In genomic region chr11:57440744-57441414, GRCh38 we compare ENCODE assay signal across 1 cellular context.
TF ChIP-seq lines count a peak whose summit lies in the region.

No MANE protein-coding gene starts in this region.

TF ChIP-seq in HepG2, 621 proteins besides CTCF, POLR2A, EP300 and RAD21 (continued from another document and continues in another):
- TF ChIP-seq HOMEZ (CRISPR knock-in tag; IDR thresholded peaks at IDR 0.05; ENCODE audit: low read depth) (peak; percentile 58; the same call in 1 of the 2 replicates), ZNF790 (CRISPR knock-in tag; IDR thresholded peaks at IDR 0.05; ENCODE audit: borderline replicate concordance) (no peak), ZNF121 (CRISPR knock-in tag; IDR thresholded peaks at IDR 0.05) (no peak), BATF2 (CRISPR knock-in tag; IDR thresholded peaks at IDR 0.05) (no peak), ZNF644 (CRISPR knock-in tag; IDR thresholded peaks at IDR 0.05; ENCODE audit: low read depth) (no peak; the same call in 1 of the 2 replicates), MED13 (CRISPR knock-in tag; IDR thresholded peaks at IDR 0.05) (no peak), ETV6 (CRISPR knock-in tag; conservative IDR thresholded peaks at IDR 0.05) (no peak), LRRFIP1 (CRISPR knock-in tag; conservative IDR thresholded peaks at IDR 0.05) (no peak), CCAR2 (optimal IDR thresholded peaks at IDR 0.05; ENCODE audit: low read depth, low read length) (no peak), ZNF691 (CRISPR knock-in tag; IDR thresholded peaks at IDR 0.05; ENCODE audit: borderline replicate concordance, low read depth) (0 out of 2 replicates have a peak, but pooled peaks have one; percentile 19), HMG20B (CRISPR knock-in tag; conservative IDR thresholded peaks at IDR 0.05) (0 out of 2 replicates have a peak, but pooled peaks have one; percentile 35), SNRNP70 (IDR thresholded peaks at IDR 0.05; ENCODE audit: low read depth, low read length) (no peak), KAT2B (IDR thresholded peaks at IDR 0.05; ENCODE audit: borderline replicate concordance, low read depth, low read length) (no peak), AKNA (CRISPR knock-in tag; IDR thresholded peaks at IDR 0.05; ENCODE audit: borderline replicate concordance) (no peak), HOXA3 (CRISPR knock-in tag; IDR thresholded peaks at IDR 0.05) (peak; percentile 27; the same call in 1 of the 2 replicates), SETDB1 (CRISPR knock-in tag; IDR thresholded peaks at IDR 0.05; ENCODE audit: borderline replicate concordance) (no peak), NFIC (IDR thresholded peaks at IDR 0.05; ENCODE audit: low read length) (no peak; the same call in 1 of the 2 replicates), NFYB (CRISPR knock-in tag; IDR thresholded peaks at IDR 0.05) (no peak), ZNF772 (CRISPR knock-in tag; IDR thresholded peaks at IDR 0.05) (peak; percentile 43; the same call in 1 of the 2 replicates), EED (CRISPR knock-in tag; IDR thresholded peaks at IDR 0.05) (no peak), ZNF274 (CRISPR knock-in tag; IDR thresholded peaks at IDR 0.05) (no peak), ZFYVE20 (CRISPR knock-in tag; IDR thresholded peaks at IDR 0.05; ENCODE audit: borderline replicate concordance, low read depth) (no peak), CHCHD3 (CRISPR knock-in tag; IDR thresholded peaks at IDR 0.05) (no peak), FOXK1 (CRISPR knock-in tag; IDR thresholded peaks at IDR 0.05; ENCODE audit: borderline replicate concordance, low read depth) (peak; percentile 37; the same call in 1 of the 2 replicates), NCOA5 (CRISPR knock-in tag; IDR thresholded peaks at IDR 0.05) (no peak), MBNL3 (CRISPR knock-in tag; conservative IDR thresholded peaks at IDR 0.05) (no peak), ZNF296 (CRISPR knock-in tag; conservative IDR thresholded peaks at IDR 0.05) (0 out of 2 replicates have a peak, but pooled peaks have one; percentile 12), ZNF251 (CRISPR knock-in tag; IDR thresholded peaks at IDR 0.05) (no peak), TFDP1 (CRISPR knock-in tag; IDR thresholded peaks at IDR 0.05; ENCODE audit: borderline replicate concordance) (no peak), ZNF746 (CRISPR knock-in tag; IDR thresholded peaks at IDR 0.05) (no peak), ZSCAN9 (CRISPR knock-in tag; IDR thresholded peaks at IDR 0.05; ENCODE audit: borderline replicate concordance) (peak; percentile 63; the same call in 1 of the 2 replicates), AHR (CRISPR knock-in tag; IDR thresholded peaks at IDR 0.05) (no peak; the same call in 1 of the 2 replicates), ZNF775 (CRISPR knock-in tag; IDR thresholded peaks at IDR 0.05; ENCODE audit: borderline replicate concordance) (no peak), REPIN1 (CRISPR knock-in tag; IDR thresholded peaks at IDR 0.05; ENCODE audit: borderline replicate concordance, low read depth) (peak; percentile 55; the same call in 1 of the 2 replicates)
- TF ChIP-seq, protein P1, sequence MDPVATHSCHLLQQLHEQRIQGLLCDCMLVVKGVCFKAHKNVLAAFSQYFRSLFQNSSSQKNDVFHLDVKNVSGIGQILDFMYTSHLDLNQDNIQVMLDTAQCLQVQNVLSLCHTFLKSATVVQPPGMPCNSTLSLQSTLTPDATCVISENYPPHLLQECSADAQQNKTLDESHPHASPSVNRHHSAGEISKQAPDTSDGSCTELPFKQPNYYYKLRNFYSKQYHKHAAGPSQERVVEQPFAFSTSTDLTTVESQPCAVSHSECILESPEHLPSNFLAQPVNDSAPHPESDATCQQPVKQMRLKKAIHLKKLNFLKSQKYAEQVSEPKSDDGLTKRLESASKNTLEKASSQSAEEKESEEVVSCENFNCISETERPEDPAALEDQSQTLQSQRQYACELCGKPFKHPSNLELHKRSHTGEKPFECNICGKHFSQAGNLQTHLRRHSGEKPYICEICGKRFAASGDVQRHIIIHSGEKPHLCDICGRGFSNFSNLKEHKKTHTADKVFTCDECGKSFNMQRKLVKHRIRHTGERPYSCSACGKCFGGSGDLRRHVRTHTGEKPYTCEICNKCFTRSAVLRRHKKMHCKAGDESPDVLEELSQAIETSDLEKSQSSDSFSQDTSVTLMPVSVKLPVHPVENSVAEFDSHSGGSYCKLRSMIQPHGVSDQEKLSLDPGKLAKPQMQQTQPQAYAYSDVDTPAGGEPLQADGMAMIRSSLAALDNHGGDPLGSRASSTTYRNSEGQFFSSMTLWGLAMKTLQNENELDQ (CRISPR knock-in tag; IDR thresholded peaks at IDR 0.05; ENCODE audit: borderline replicate concordance) = no peak
- TF ChIP-seq, protein P2, sequence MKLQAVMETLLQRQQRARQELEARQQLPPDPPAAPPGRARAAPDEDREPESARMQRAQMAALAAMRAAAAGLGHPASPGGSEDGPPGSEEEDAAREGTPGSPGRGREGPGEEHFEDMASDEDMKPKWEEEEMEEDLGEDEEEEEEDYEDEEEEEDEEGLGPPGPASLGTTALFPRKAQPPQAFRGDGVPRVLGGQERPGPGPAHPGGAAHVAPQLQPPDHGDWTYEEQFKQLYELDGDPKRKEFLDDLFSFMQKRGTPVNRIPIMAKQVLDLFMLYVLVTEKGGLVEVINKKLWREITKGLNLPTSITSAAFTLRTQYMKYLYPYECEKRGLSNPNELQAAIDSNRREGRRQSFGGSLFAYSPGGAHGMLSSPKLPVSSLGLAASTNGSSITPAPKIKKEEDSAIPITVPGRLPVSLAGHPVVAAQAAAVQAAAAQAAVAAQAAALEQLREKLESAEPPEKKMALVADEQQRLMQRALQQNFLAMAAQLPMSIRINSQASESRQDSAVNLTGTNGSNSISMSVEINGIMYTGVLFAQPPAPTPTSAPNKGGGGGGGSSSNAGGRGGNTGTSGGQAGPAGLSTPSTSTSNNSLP (IDR thresholded peaks at IDR 0.05; ENCODE audit: low read depth, low read length) = peak; percentile 83
- TF ChIP-seq, protein P3, sequence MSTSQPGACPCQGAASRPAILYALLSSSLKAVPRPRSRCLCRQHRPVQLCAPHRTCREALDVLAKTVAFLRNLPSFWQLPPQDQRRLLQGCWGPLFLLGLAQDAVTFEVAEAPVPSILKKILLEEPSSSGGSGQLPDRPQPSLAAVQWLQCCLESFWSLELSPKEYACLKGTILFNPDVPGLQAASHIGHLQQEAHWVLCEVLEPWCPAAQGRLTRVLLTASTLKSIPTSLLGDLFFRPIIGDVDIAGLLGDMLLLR (CRISPR knock-in tag; IDR thresholded peaks at IDR 0.05) = no peak
- TF ChIP-seq, protein P4, sequence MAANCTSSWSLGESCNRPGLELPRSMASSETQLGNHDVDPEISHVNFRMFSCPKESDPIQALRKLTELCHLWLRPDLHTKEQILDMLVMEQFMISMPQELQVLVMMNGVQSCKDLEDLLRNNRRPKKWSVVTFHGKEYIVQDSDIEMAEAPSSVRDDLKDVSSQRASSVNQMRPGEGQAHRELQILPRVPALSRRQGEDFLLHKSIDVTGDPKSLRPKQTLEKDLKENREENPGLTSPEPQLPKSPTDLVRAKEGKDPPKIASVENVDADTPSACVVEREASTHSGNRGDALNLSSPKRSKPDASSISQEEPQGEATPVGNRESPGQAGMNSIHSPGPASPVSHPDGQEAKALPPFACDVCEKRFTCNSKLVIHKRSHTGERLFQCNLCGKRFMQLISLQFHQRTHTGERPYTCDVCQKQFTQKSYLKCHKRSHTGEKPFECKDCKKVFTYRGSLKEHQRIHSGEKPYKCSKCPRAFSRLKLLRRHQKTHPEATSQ (CRISPR knock-in tag; IDR thresholded peaks at IDR 0.05; ENCODE audit: borderline replicate concordance) = peak; percentile 48; the same call in 1 of the 2 replicates
- TF ChIP-seq, protein P5, sequence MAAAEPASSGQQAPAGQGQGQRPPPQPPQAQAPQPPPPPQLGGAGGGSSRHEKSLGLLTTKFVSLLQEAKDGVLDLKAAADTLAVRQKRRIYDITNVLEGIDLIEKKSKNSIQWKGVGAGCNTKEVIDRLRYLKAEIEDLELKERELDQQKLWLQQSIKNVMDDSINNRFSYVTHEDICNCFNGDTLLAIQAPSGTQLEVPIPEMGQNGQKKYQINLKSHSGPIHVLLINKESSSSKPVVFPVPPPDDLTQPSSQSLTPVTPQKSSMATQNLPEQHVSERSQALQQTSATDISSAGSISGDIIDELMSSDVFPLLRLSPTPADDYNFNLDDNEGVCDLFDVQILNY (CRISPR knock-in tag; conservative IDR thresholded peaks at IDR 0.05) = no peak
